Comparison of ENCODE assay signal across 19 cellular contexts in genomic region chr3:134388748-134389485, GRCh38. TPM values are rescaled to one million over a fixed set of nuclear protein-coding genes. Genes with fewer than 3 reads are reported as not detected.
"Had no signal": no experiment of that assay in that cellular context is flagged by ENCODE, and none has a peak within 500 bp of the region (broad histone marks: within the 10 kb centered on the region; RNA-seq: fewer than 3 reads in every experiment).

No MANE protein-coding gene starts in this region.

- H3K9ac ChIP-seq: SK-N-SH had no signal

- DNase-seq: activated CD4-positive, alpha-beta T cell treated with anti-CD3 and anti-CD28 coated beads for 36 hours; activated CD8-positive, alpha-beta memory T cell treated with anti-CD3 and anti-CD28 coated beads, Interleukin-2, amount 50 U/mL, for 48 hours; activated CD8-positive, alpha-beta T cell treated with anti-CD3 and anti-CD28 coated beads, Interleukin-2, amount 10 ng/mL, durations not matched to agents 7 days and 5 days; activated naive CD4-positive, alpha-beta T cell treated with anti-CD3 and anti-CD28 coated beads, Interleukin-2, amount 50 U/mL, for 16 hours; amygdala; brain microvascular endothelial cell; dorsolateral prefrontal cortex; foreskin fibroblast; left lung; SK-N-SH; stimulated activated CD4-positive, alpha-beta T cell treated with anti-CD3 and anti-CD28 coated beads, Interleukin-2, amount 100 ng/mL, for 24 hours; T-helper 1 cell had no signal

- H3K36me3 ChIP-seq: brain microvascular endothelial cell, esophagus muscularis mucosa, left lung, thoracic aorta had no signal

- H3K9me3 ChIP-seq: left lung, SK-N-SH, thoracic aorta had no signal

- H3K27ac Mint-ChIP-seq: activated CD4-positive, alpha-beta T cell treated with anti-CD3 and anti-CD28 coated beads for 36 hours; activated CD8-positive, alpha-beta T cell treated with anti-CD3 and anti-CD28 coated beads, Interleukin-2, amount 10 ng/mL, durations not matched to agents 7 days and 5 days; memory B cell; nephron; stimulated activated naive CD8-positive, alpha-beta T cell treated with anti-CD3 and anti-CD28 coated beads, Interleukin-15, Interleukin-2, amounts not matched to agents 100 ng/mL and 50 ng/mL, for 24 hours had no signal

- H3K9me3 Mint-ChIP-seq: stimulated activated naive CD8-positive, alpha-beta T cell treated with anti-CD3 and anti-CD28 coated beads, Interleukin-15, Interleukin-2, amounts not matched to agents 100 ng/mL and 50 ng/mL, for 24 hours had no signal

- ATAC-seq: activated CD4-positive, alpha-beta T cell treated with anti-CD3 and anti-CD28 coated beads for 36 hours; activated CD8-positive, alpha-beta T cell treated with anti-CD3 and anti-CD28 coated beads, Interleukin-2, amount 10 ng/mL, durations not matched to agents 7 days and 5 days; left lung; sciatic nerve had no signal

- H3K4me3 ChIP-seq: dorsolateral prefrontal cortex, esophagus muscularis mucosa, left lung, thoracic aorta had no signal

- H3K27me3 ChIP-seq: brain microvascular endothelial cell, dorsolateral prefrontal cortex, esophagus muscularis mucosa, left lung had no signal

- H3K4me1 Mint-ChIP-seq: activated CD4-positive, alpha-beta T cell treated with anti-CD3 and anti-CD28 coated beads for 36 hours; memory B cell had no signal

- H3K4me3 Mint-ChIP-seq: activated CD4-positive, alpha-beta T cell treated with anti-CD3 and anti-CD28 coated beads for 36 hours; activated CD8-positive, alpha-beta T cell treated with anti-CD3 and anti-CD28 coated beads, Interleukin-2, amount 10 ng/mL, durations not matched to agents 7 days and 5 days; memory B cell; nephron; stimulated activated naive CD8-positive, alpha-beta T cell treated with anti-CD3 and anti-CD28 coated beads, Interleukin-15, Interleukin-2, amounts not matched to agents 100 ng/mL and 50 ng/mL, for 24 hours had no signal

- H3K27ac ChIP-seq: brain microvascular endothelial cell, dorsolateral prefrontal cortex, esophagus muscularis mucosa, left lung, thoracic aorta, VCaP had no signal

- H3K36me3 Mint-ChIP-seq: memory B cell had no signal

RNA-seq across cellular contexts. Expression of gene AMOTL2, which starts 14.7 kb away (rescaled TPM):
- total RNA-seq: activated CD8-positive, alpha-beta T cell treated with anti-CD3 and anti-CD28 coated beads, Interleukin-2, amount 10 ng/mL, durations not matched to agents 7 days and 5 days had no signal
